ENCODE assay signal across 9 cellular contexts in the genomic region with DNA sequence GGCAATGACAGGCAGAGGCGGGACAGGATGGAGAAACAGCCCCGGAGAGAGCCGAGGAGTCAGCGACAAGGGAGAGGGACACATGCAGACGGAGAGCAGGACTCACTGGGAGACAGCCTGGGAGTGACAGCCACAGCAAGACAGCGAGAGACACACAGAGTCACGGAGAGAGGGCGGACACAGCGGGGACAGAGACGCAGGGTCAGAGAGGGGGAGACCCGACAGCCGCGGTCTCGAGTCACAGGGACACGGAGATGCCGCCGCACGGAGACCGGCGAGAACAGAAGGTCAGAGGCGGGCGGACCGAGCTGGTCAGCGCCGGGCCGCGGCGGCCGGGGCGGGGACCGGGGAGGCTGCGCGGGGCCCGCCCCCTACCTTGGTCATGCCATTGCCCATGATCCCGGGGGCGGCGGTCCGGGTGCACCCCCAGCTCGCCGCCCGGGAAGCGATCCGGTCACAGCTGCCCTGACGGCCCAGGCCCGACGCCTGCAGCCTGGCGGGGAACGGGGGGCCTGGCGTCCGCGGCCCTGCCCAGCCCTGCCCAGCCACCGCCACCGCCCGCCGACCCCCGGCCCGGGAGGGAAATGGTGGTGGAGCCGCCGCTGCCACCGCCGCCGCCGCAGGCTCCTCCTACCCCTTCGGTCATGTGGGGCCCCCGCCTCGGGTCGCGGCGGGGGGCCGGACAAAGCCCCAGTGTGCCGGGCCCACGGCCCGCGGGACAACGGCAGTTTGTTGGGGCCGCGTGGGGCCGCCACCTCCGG. TPM values are rescaled to one million over a fixed set of nuclear protein-coding genes. Genes with fewer than 3 reads are reported as not detected.
DNase-seq lines count a peak whose midpoint lies in the region; ATAC-seq, FAIRE-seq and TF ChIP-seq lines count a peak whose summit lies in the region.
"Had no signal": no experiment of that assay in that cellular context is flagged by ENCODE, and none has a peak within 500 bp of the region (broad histone marks: within the 10 kb centered on the region; RNA-seq: fewer than 3 reads in every experiment).

Gene DUSP15 (minus strand): TSS at position 586 of the 761 bp plus-strand sequence. CDS start 190 bp downstream, at position 396.
Gene TTLL9 (plus strand): TSS at position 693 of the 761 bp plus-strand sequence. CDS start 493 bp downstream, outside the sequence.

- H3K9ac ChIP-seq in HepG2 (ENCODE audit: insufficient read depth, low read depth, low read length): peak within 1 kb of the TSS; percentile 55; the same call in 1 of the 2 replicates

- H3K36me3 ChIP-seq in HepG2 (replicated peaks in 1 of 2; ENCODE audit: control insufficient read depth in 1 of 2, insufficient read depth in 2 of 2, low read length in 2 of 2): no peaks in the 10 kb centered on the region

- CTCF ChIA-PET in HepG2 (lab: Yijun Ruan, JAX; ENCODE audit: low intra/inter-chr PET ratio, low total read pairs): no interaction called here

- no peak for TF ChIP-seq POLR2A in HepG2 (IDR thresholded peaks at IDR 0.05; ENCODE audit: insufficient read depth in 1 of 2, low read depth in 2 of 2, low read length in 2 of 2)

- peak within 1 kb of the TSS; percentile 99 for H3K4me2 ChIP-seq in HepG2 (ENCODE audit: low read depth, low read length)

- FAIRE-seq in HepG2 (lab: Jason Lieb, UNC): no peak

- no peaks in the 10 kb centered on the region for H3K9me3 Mint-ChIP-seq in chondrocyte (ENCODE audit: low read depth)
- H3K9me3 Mint-ChIP-seq in stimulated activated naive CD8-positive, alpha-beta T cell treated with anti-CD3 and anti-CD28 coated beads, Interleukin-15, Interleukin-2, amounts not matched to agents 100 ng/mL and 50 ng/mL, for 24 hours: no peaks in the 10 kb centered on the region

- H3K36me3 Mint-ChIP-seq in chondrocyte (ENCODE audit: low read depth): peaks cover 4% of the 10 kb centered on the region
- no peaks in the 10 kb centered on the region for H3K36me3 Mint-ChIP-seq in stimulated activated naive CD8-positive, alpha-beta T cell treated with anti-CD3 and anti-CD28 coated beads, Interleukin-15, Interleukin-2, amounts not matched to agents 100 ng/mL and 50 ng/mL, for 24 hours (ENCODE audit: low read depth)

- BruUV-seq in HepG2 (replicated peaks; lab: Mats Ljungman, UMichigan): no TSS peak

- TF ChIP-seq EP300 in HepG2 (IDR thresholded peaks at IDR 0.05; ENCODE audit: low read depth in 2 of 2, low read length in 2 of 2): no peak
- 0 out of 2 replicates have a peak, but pooled peaks have one; percentile 32 for TF ChIP-seq EP300 in HepG2 (CRISPR knock-in tag; IDR thresholded peaks at IDR 0.05; ENCODE audit: borderline replicate concordance)

- ATAC-seq in HepG2 (peak; percentile 79), HG03378 (IDR thresholded peaks at IDR 0.05; ENCODE audit: unreplicated experiment) (no peak)

- DNase-seq in DMS 273 (lab: John Stamatoyannopoulos, UW; ENCODE audit: unreplicated experiment) (peak; percentile 46), DMS 273 treated with DMSO at 0.1 percent for 48 hours (lab: John Stamatoyannopoulos, UW) (no peak), NCI-H2227 (lab: John Stamatoyannopoulos, UW; ENCODE audit: unreplicated experiment) (peak; percentile 67), chondrocyte (ENCODE audit: low spot score) (no peak), HepG2 (ENCODE audit: low spot score) (no peak), MV-4-11 (lab: John Stamatoyannopoulos, UW) (no peak)

- 2% methylated on average over 35 of the region's 79 CpGs for WGBS in HepG2 (ENCODE audit: low lambda C conversion rate)

- peak within 1 kb of the TSS; percentile 56 to 85 (median 57) for H3K4me3 ChIP-seq in HepG2 (replicated peaks in 1 of 3; ENCODE audit: insufficient read depth in 1 of 3, low read depth in 2 of 3, low read length in 3 of 3)

- intact Hi-C loops in HepG2 (cut with micrococcal nuclease; ENCODE audit: unreplicated experiment): no loop called here

- in situ Hi-C loops in HepG2 (cut with HindIII; ENCODE audit: extremely low pct_ligation_motif_present, low pct_unique_long_range_greater_than_20kb): no loop called here

- peak within 1 kb of the TSS; percentile 1 for H2AFZ ChIP-seq in HepG2 (ENCODE audit: low read length)

- peak within 1 kb of the TSS; percentile 100 for H3K4me3 Mint-ChIP-seq in chondrocyte (ENCODE audit: unreplicated experiment)
- peak within 1 kb of the TSS; percentile 82 for H3K4me3 Mint-ChIP-seq in stimulated activated naive CD8-positive, alpha-beta T cell treated with anti-CD3 and anti-CD28 coated beads, Interleukin-15, Interleukin-2, amounts not matched to agents 100 ng/mL and 50 ng/mL, for 24 hours

- H3K27me3 ChIP-seq in HepG2 (ENCODE audit: control insufficient read depth in 1 of 2, insufficient read depth in 2 of 2, low read length in 2 of 2): peaks cover 14 to 55% of the 10 kb centered on the region in 2 experiments; a peak in 4 of 5 replicates

- TF ChIP-seq CTCF in chondrocyte (IDR thresholded peaks at IDR 0.05) (peak; percentile 21), HepG2 (CRISPR knock-in tag; IDR thresholded peaks at IDR 0.05) (no peak)

- no peaks in the 10 kb centered on the region for H3K9me3 ChIP-seq in HepG2 (ENCODE audit: low read length)

- no peaks in the 10 kb centered on the region for H3K79me2 ChIP-seq in HepG2 (ENCODE audit: insufficient read depth, low read length)

- peak within 1 kb of the TSS; percentile 95 for H3K27ac Mint-ChIP-seq in chondrocyte (ENCODE audit: unreplicated experiment)
- H3K27ac Mint-ChIP-seq in stimulated activated naive CD8-positive, alpha-beta T cell treated with anti-CD3 and anti-CD28 coated beads, Interleukin-15, Interleukin-2, amounts not matched to agents 100 ng/mL and 50 ng/mL, for 24 hours: peak within 1 kb of the TSS; percentile 29

- peaks cover 2% of the 10 kb centered on the region for H3K27me3 Mint-ChIP-seq in chondrocyte (ENCODE audit: low read depth)
- peaks cover 30% of the 10 kb centered on the region for H3K27me3 Mint-ChIP-seq in stimulated activated naive CD8-positive, alpha-beta T cell treated with anti-CD3 and anti-CD28 coated beads, Interleukin-15, Interleukin-2, amounts not matched to agents 100 ng/mL and 50 ng/mL, for 24 hours

- no peaks in the 10 kb centered on the region for H4K20me1 ChIP-seq in HepG2 (ENCODE audit: insufficient read depth, low read length)

- H3K4me1 Mint-ChIP-seq in chondrocyte (ENCODE audit: low read depth): peaks cover 29% of the 10 kb centered on the region
- H3K4me1 Mint-ChIP-seq in stimulated activated naive CD8-positive, alpha-beta T cell treated with anti-CD3 and anti-CD28 coated beads, Interleukin-15, Interleukin-2, amounts not matched to agents 100 ng/mL and 50 ng/mL, for 24 hours (ENCODE audit: low read depth): peaks cover 13% of the 10 kb centered on the region

- POLR2A ChIA-PET in HepG2 (lab: Yijun Ruan, JAX): interaction anchor here (0.6 to 1.5 kb wide), 2 partner anchors 8 to 10 kb away, joined by 3 to 9 read pairs; no protein-coding TSS in a partner anchor

- TF ChIP-seq RAD21 in HepG2 (CRISPR knock-in tag; IDR thresholded peaks at IDR 0.05): no peak; the same call in 1 of the 2 replicates

- H3K27ac ChIP-seq in HepG2 (ENCODE audit: extremely low read length, insufficient read depth, low read length): no peak within 1 kb of the TSS
- H3K27ac ChIP-seq: 22Rv1 had no signal

- H3K4me1 ChIP-seq in HepG2 (ENCODE audit: insufficient read depth, low read length): peaks cover 20% of the 10 kb centered on the region

RNA-seq across cellular contexts. Expression of gene DUSP15, which starts in this region (rescaled TPM):
- 3.6 to 11.6 TPM (median 11.5 TPM) in 3 replicates for total RNA-seq in chondrocyte
- total RNA-seq in HepG2 (2016; rRNA removed; fragmentation: Illumina TruSeq; extraction: Trizol): 0.18 and 0.93 TPM in 2 replicates
- 1.1 TPM in 2 replicates for total RNA-seq in HepG2 (2016; cell fraction: cytosol; rRNA removed; fragmentation: Illumina TruSeq; extraction: Trizol; ENCODE audit: low read depth)
- 0.37 and 0.69 TPM in 2 replicates for total RNA-seq in HepG2 (2016; cell fraction: insoluble cytoplasmic fraction; rRNA removed; fragmentation: Illumina TruSeq; extraction: Trizol)
- total RNA-seq in HepG2 (2016; cell fraction: membrane; rRNA removed; fragmentation: Illumina TruSeq; extraction: Trizol): 0.93 and 1.2 TPM in 2 replicates
- total RNA-seq in HepG2 (2016; cell fraction: nucleus; rRNA removed; fragmentation: Illumina TruSeq; extraction: Trizol): 0.43 and 1.6 TPM in 2 replicates
- polyA plus RNA-seq in HepG2 (2011; rRNA removed): 0.17 and 0.46 TPM in 2 replicates
- polyA plus RNA-seq in HepG2 (2011; cell fraction: cytosol; rRNA removed): 0.60 and 0.79 TPM in 2 replicates
- 0.95 and 1.2 TPM in 2 replicates for polyA plus RNA-seq in HepG2 (2011; cell fraction: nucleus; rRNA removed)
- polyA plus RNA-seq in HepG2 (2012): 0.50 and 0.83 TPM in 2 replicates
- 0.60 and 1.1 TPM in 2 replicates for polyA plus RNA-seq in HepG2 (2016; cell fraction: cytosol; fragmentation: Illumina TruSeq; extraction: Trizol; ENCODE audit: low read depth)
- polyA plus RNA-seq in HepG2 (2016; cell fraction: insoluble cytoplasmic fraction; fragmentation: Illumina TruSeq; extraction: Trizol; ENCODE audit: low read depth): 0.47 and 1.2 TPM in 2 replicates
- 0.72 and 1.1 TPM in 2 replicates for polyA plus RNA-seq in HepG2 (2016; cell fraction: membrane; fragmentation: Illumina TruSeq; extraction: Trizol; ENCODE audit: low read depth)
- 0.88 and 1.7 TPM in 2 replicates for polyA plus RNA-seq in HepG2 (2016; cell fraction: nucleus; fragmentation: Illumina TruSeq; extraction: Trizol; ENCODE audit: insufficient read depth, low read depth)
- polyA minus RNA-seq in HepG2 (2011; rRNA and poly(A)+ RNA removed; ENCODE audit: low replicate concordance): 0.56 TPM in 1 of 2 replicates, not detected in the other
- polyA minus RNA-seq in HepG2 (2011; cell fraction: cytosol; rRNA and poly(A)+ RNA removed): not detected in 2 replicates
- 0.87 TPM in 1 of 2 replicates, not detected in the other for polyA minus RNA-seq in HepG2 (2011; cell fraction: nucleus; rRNA and poly(A)+ RNA removed)

RNA-seq across cellular contexts. Expression of gene TTLL9, which starts in this region (rescaled TPM):
- 0.24 to 0.37 TPM (median 0.33 TPM) in 3 replicates for total RNA-seq in chondrocyte
- total RNA-seq in HepG2 (2016; rRNA removed; fragmentation: Illumina TruSeq; extraction: Trizol): not detected in 2 replicates
- not detected in 2 replicates for total RNA-seq in HepG2 (2016; cell fraction: cytosol; rRNA removed; fragmentation: Illumina TruSeq; extraction: Trizol; ENCODE audit: low read depth)
- total RNA-seq in HepG2 (2016; cell fraction: insoluble cytoplasmic fraction; rRNA removed; fragmentation: Illumina TruSeq; extraction: Trizol): not detected in 2 replicates
- total RNA-seq in HepG2 (2016; cell fraction: membrane; rRNA removed; fragmentation: Illumina TruSeq; extraction: Trizol): not detected in 2 replicates
- not detected in 2 replicates for total RNA-seq in HepG2 (2016; cell fraction: nucleus; rRNA removed; fragmentation: Illumina TruSeq; extraction: Trizol)
- polyA plus RNA-seq in HepG2 (2011; rRNA removed): 0.05 TPM in 1 of 2 replicates, not detected in the other
- not detected in 2 replicates for polyA plus RNA-seq in HepG2 (2011; cell fraction: cytosol; rRNA removed)
- 0.14 TPM in 1 of 2 replicates, not detected in the other for polyA plus RNA-seq in HepG2 (2011; cell fraction: nucleus; rRNA removed)
- polyA plus RNA-seq in HepG2 (2012): not detected in 2 replicates
- polyA plus RNA-seq in HepG2 (2016; cell fraction: cytosol; fragmentation: Illumina TruSeq; extraction: Trizol; ENCODE audit: low read depth): not detected in 2 replicates
- not detected in 2 replicates for polyA plus RNA-seq in HepG2 (2016; cell fraction: insoluble cytoplasmic fraction; fragmentation: Illumina TruSeq; extraction: Trizol; ENCODE audit: low read depth)
- polyA plus RNA-seq in HepG2 (2016; cell fraction: membrane; fragmentation: Illumina TruSeq; extraction: Trizol; ENCODE audit: low read depth): not detected in 2 replicates
- polyA plus RNA-seq in HepG2 (2016; cell fraction: nucleus; fragmentation: Illumina TruSeq; extraction: Trizol; ENCODE audit: insufficient read depth, low read depth): not detected in 2 replicates
- not detected in 2 replicates for polyA minus RNA-seq in HepG2 (2011; rRNA and poly(A)+ RNA removed; ENCODE audit: low replicate concordance)
- polyA minus RNA-seq in HepG2 (2011; cell fraction: cytosol; rRNA and poly(A)+ RNA removed): not detected in 2 replicates
- polyA minus RNA-seq in HepG2 (2011; cell fraction: nucleus; rRNA and poly(A)+ RNA removed): not detected in 2 replicates

Comparison
In these comparisons a context has a peak if more than half of its experiments do, and no peak if none do; other contexts are left out.
1. DNase-seq: peak in DMS 273 (single experiment) and NCI-H2227 (single experiment); none in DMS 273 treated with DMSO at 0.1 percent for 48 hours (single experiment), chondrocyte (single experiment), HepG2 (single experiment) and MV-4-11 (single experiment).